In the genomic region with DNA sequence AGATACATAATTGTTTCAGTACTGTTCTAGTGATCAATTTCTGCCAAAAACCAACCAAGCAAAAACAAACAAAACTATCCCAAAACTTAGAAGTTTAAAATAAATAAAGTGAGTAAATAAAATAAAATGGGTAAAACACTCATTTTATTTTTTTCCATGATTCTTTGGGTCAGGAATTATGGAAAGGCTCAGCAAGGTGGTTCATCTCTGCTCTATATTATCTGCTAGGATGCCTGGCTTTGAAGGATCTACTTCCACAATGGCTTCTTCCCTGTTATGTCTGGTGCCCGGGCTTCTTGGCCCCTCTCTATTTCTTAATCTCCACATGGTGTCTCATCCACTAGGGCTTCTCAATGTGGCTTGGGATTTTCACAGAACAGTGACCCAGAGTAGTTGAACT, we compare ENCODE assay signal across 8 cellular contexts.
"Had no signal": no experiment of that assay in that cellular context is flagged by ENCODE, and none has a peak within 500 bp of the region (broad histone marks: within the 10 kb centered on the region; RNA-seq: fewer than 3 reads in every experiment).

No MANE protein-coding gene starts in this region.

- ATAC-seq: GM12878 had no signal

- FAIRE-seq: G401.6, GM12878, GM12891, GM12892, GM18507, GM19239 had no signal

- DNase-seq: GDM1, GF-D8 had no signal

- H3K4me3 ChIP-seq: GM12878 had no signal
